ENCODE assay signal across 21 cellular contexts in the genomic region with DNA sequence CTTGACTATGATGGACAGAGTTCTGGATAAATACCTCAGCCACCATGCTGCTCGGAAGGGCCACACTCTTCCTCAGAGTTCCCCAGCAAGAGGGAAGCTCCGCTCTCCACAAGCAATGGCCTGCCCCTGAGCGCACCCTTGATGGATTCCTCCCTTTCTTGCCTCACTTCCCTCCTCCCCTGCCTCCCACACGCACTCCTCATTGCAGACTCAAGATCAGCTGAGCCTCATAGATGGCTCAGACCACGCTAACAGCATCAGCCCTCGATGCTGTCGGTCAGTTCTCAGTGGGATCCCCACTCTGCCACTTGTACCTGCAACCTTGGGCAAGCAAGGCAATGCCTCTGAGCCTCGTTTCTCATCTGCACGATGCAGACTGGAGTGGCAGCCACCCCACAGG.
"Had no signal": no experiment of that assay in that cellular context is flagged by ENCODE, and none has a peak within 500 bp of the region (broad histone marks: within the 10 kb centered on the region; RNA-seq: fewer than 3 reads in every experiment).

No MANE protein-coding gene starts in this region.

- H3K4me1 Mint-ChIP-seq: naive B cell; stimulated activated naive B cell treated with anti-CD40 and anti-IgM and Interleukin-4, amounts not matched to agents 10 μg/mL and 1 μg/mL and 100 μg/mL, for 72 hours had no signal

- H3K9me3 ChIP-seq: gastrocnemius medialis, left lung, mucosa of descending colon, ovary, psoas muscle, sigmoid colon, thoracic aorta, tibial nerve, upper lobe of left lung, uterus had no signal

- H3K27ac ChIP-seq: gastrocnemius medialis, left lung, ovary, psoas muscle, sigmoid colon, thoracic aorta, tibial nerve, upper lobe of left lung, uterus had no signal

- H3K36me3 Mint-ChIP-seq: mesothelial cell of epicardium; naive B cell; natural killer cell treated with Interleukin-12 subunit alpha and Interleukin-12 subunit beta and Interleukin-15 and Interleukin-18, amount 100 ng/mL, for 72 hours; stimulated activated naive B cell treated with anti-CD40 and anti-IgM and Interleukin-4, amounts not matched to agents 10 μg/mL and 1 μg/mL and 100 μg/mL, for 72 hours had no signal

- H3K4me3 ChIP-seq: gastrocnemius medialis, left lung, mucosa of descending colon, ovary, psoas muscle, sigmoid colon, thoracic aorta, tibial nerve, upper lobe of left lung, uterus had no signal

- H3K36me3 ChIP-seq: gastrocnemius medialis, left lung, ovary, sigmoid colon, thoracic aorta, tibial nerve, upper lobe of left lung, uterus had no signal

- DNase-seq: cortex of kidney; gastrocnemius medialis; left lung; mesenchymal stem cell; mucosa of descending colon; naive B cell; occipital lobe; ovary; psoas muscle; right cardiac atrium; sigmoid colon; stimulated activated CD4-positive, alpha-beta T cell treated with anti-CD3 and anti-CD28 coated beads, Interleukin-4, amount 100 ng/mL, for 4 hours; stimulated activated naive B cell treated with anti-CD40 and anti-IgM and Interleukin-4, amounts not matched to agents 10 μg/mL and 1 μg/mL and 100 μg/mL, for 72 hours; upper lobe of left lung; uterus had no signal

- H3K4me3 Mint-ChIP-seq: mesothelial cell of epicardium; naive B cell; natural killer cell treated with Interleukin-12 subunit alpha and Interleukin-12 subunit beta and Interleukin-15 and Interleukin-18, amount 100 ng/mL, for 72 hours; stimulated activated naive B cell treated with anti-CD40 and anti-IgM and Interleukin-4, amounts not matched to agents 10 μg/mL and 1 μg/mL and 100 μg/mL, for 72 hours; stimulated activated naive CD8-positive, alpha-beta T cell treated with anti-CD3 and anti-CD28 coated beads, Interleukin-15, Interleukin-2, amounts not matched to agents 100 ng/mL and 50 ng/mL, for 24 hours had no signal

- H3K27ac Mint-ChIP-seq: mesothelial cell of epicardium; naive B cell; natural killer cell treated with Interleukin-12 subunit alpha and Interleukin-12 subunit beta and Interleukin-15 and Interleukin-18, amount 100 ng/mL, for 72 hours; stimulated activated naive B cell treated with anti-CD40 and anti-IgM and Interleukin-4, amounts not matched to agents 10 μg/mL and 1 μg/mL and 100 μg/mL, for 72 hours; stimulated activated naive CD8-positive, alpha-beta T cell treated with anti-CD3 and anti-CD28 coated beads, Interleukin-15, Interleukin-2, amounts not matched to agents 100 ng/mL and 50 ng/mL, for 24 hours had no signal

- FAIRE-seq: keratinocyte had no signal

- H3K9me3 Mint-ChIP-seq: mesothelial cell of epicardium; natural killer cell treated with Interleukin-12 subunit alpha and Interleukin-12 subunit beta and Interleukin-15 and Interleukin-18, amount 100 ng/mL, for 72 hours; stimulated activated naive CD8-positive, alpha-beta T cell treated with anti-CD3 and anti-CD28 coated beads, Interleukin-15, Interleukin-2, amounts not matched to agents 100 ng/mL and 50 ng/mL, for 24 hours had no signal

- H3K4me1 ChIP-seq: gastrocnemius medialis, left lung, psoas muscle, tibial nerve, uterus had no signal

- ATAC-seq: gastrocnemius medialis; left lung; mucosa of descending colon; psoas muscle; right cardiac atrium; stimulated activated naive B cell treated with anti-CD40 and anti-IgM and Interleukin-4, amounts not matched to agents 10 μg/mL and 1 μg/mL and 100 μg/mL, for 72 hours had no signal
